In the genomic region with DNA sequence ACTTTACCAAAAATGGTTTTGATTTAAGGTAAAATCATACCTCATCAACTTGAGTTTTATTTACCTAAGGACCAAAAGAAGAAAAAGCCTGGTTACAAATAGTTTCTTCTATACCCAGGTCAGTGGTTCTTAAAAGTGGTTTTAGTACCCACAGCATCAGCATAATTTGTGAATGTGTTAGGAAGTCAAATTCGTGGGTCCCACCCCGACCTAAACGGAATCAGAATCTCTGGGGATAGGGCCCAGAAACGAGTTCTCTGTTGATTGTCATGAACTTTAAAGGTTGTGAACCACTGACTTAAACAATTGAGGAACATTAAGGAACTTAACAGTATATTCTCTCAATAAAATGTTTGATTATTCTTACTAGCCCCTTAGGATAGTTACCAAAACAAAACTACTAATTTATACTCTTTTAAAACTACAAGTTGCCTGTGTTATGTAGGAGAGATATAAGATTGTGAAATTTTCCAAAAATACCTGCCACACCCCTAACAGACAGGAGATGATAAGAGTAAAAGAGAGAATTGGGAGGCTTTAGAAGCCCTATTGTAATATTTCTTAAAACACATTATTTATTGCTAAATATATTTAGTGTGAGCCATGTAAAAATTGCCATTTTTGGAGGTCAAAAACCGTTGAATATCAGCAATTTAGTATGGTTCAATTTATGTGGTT, we compare ENCODE assay signal across 10 cellular contexts. TPM values are rescaled to one million over a fixed set of nuclear protein-coding genes. Genes with fewer than 3 reads are reported as not detected.
DNase-seq lines count a peak whose midpoint lies in the region; ATAC-seq and TF ChIP-seq lines count a peak whose summit lies in the region.
"Had no signal": no experiment of that assay in that cellular context is flagged by ENCODE, and none has a peak within 500 bp of the region (broad histone marks: within the 10 kb centered on the region; RNA-seq: fewer than 3 reads in every experiment).

No MANE protein-coding gene starts in this region.

- H4K91ac ChIP-seq in IMR-90 (ENCODE audit: insufficient read depth, low read depth, low read length) = no peak overlapping the region

- H2AK9ac ChIP-seq in IMR-90 (replicated peaks; ENCODE audit: low read depth, low read length, poor library complexity) = no peak overlapping the region

- POLR2A ChIA-PET in IMR-90 (lab: Charles Lee; ENCODE audit: unreplicated experiment) = interaction anchor here (0.6 kb wide), 1 partner anchor 656 kb away, joined by 3 read pairs; no protein-coding TSS in a partner anchor

- H3K27me3 ChIP-seq in IMR-90 (ENCODE audit: control insufficient read depth, insufficient read depth, low read length) (no peaks in the 10 kb centered on the region), breast epithelium (no peaks in the 10 kb centered on the region), left lung (peaks cover 0 to 27% of the 10 kb centered on the region in 2 donors), subcutaneous abdominal adipose tissue (ENCODE audit: control insufficient read depth in 5 of 5, insufficient read depth in 4 of 5, low read length in 5 of 5) (no peaks in the 10 kb centered on the region)

- CTCF ChIA-PET in IMR-90 (lab: Yijun Ruan, JAX) = no interaction called here

- H3K9ac ChIP-seq in IMR-90 (ENCODE audit: low read depth, low read length) (peak overlapping the region; percentile 88; the same call in 1 of the 2 replicates), subcutaneous abdominal adipose tissue (ENCODE audit: low read length in 5 of 5) (peak overlapping the region in 3 of 5 donors; percentile 66 to 83 (median 74))

- TF ChIP-seq CTCF in IMR-90 (conservative IDR thresholded peaks at IDR 0.05; ENCODE audit: low read depth, low read length) = no peak
- TF ChIP-seq CTCF in breast epithelium (IDR thresholded peaks at IDR 0.05) = no peak
- TF ChIP-seq CTCF in left lung (IDR thresholded peaks at IDR 0.05) = no peak

- no peaks in the 10 kb centered on the region for H4K20me1 ChIP-seq in IMR-90 (ENCODE audit: insufficient read depth, low read length)

- H2AK5ac ChIP-seq in IMR-90 (ENCODE audit: low read depth, low read length) = no peak overlapping the region

- no peak for TF ChIP-seq RAD21 in IMR-90 (IDR thresholded peaks at IDR 0.05; ENCODE audit: low read length)

- 0 out of 2 replicates have a peak overlapping the region, but pooled peaks have one; percentile 31 for H3K14ac ChIP-seq in IMR-90 (replicated peaks; ENCODE audit: low read depth, low read length)

- in situ Hi-C loops in IMR-90 (cut with MboI; ENCODE audit: low sequenced_read_pairs) = no loop called here

- DNase-seq in IMR-90 = no peak
- DNase-seq in breast epithelium (ENCODE audit: low spot score in 2 of 2) = no peak
- DNase-seq in left lung = no peak
- no peak for DNase-seq in NCI-H2029 (lab: John Stamatoyannopoulos, UW)
- DNase-seq: activated CD4-positive, alpha-beta T cell treated with anti-CD3 and anti-CD28 coated beads for 4 hours had no signal

- H2BK20ac ChIP-seq in IMR-90 (ENCODE audit: low read depth, low read length) = no peak overlapping the region

- TF ChIP-seq POLR2A in IMR-90 (IDR thresholded peaks at IDR 0.05; ENCODE audit: low read depth, low read length) = no peak
- no peak for TF ChIP-seq POLR2A in breast epithelium (IDR thresholded peaks at IDR 0.05)

- H2BK5ac ChIP-seq in IMR-90 (ENCODE audit: low read depth, low read length, poor library complexity, severe bottlenecking) = no peak overlapping the region

- H3K4me2 ChIP-seq in IMR-90 (ENCODE audit: low read depth, low read length) = peak overlapping the region; percentile 94

- no TSS peak for BruUV-seq in IMR-90 (replicated peaks; lab: Mats Ljungman, UMichigan)

- H3K36me3 ChIP-seq in IMR-90 (ENCODE audit: control insufficient read depth, insufficient read depth, low read length) (no peaks in the 10 kb centered on the region), breast epithelium (no peaks in the 10 kb centered on the region), left lung (no peaks in the 10 kb centered on the region), subcutaneous abdominal adipose tissue (ENCODE audit: control insufficient read depth in 5 of 5, insufficient read depth in 5 of 5, low read length in 5 of 5) (no peaks in the 10 kb centered on the region)

- H3K4ac ChIP-seq in IMR-90 (ENCODE audit: low read depth, low read length) = no peak overlapping the region

- H4K5ac ChIP-seq in IMR-90 (ENCODE audit: low read depth, low read length) = 0 out of 2 replicates have a peak overlapping the region, but pooled peaks have one; percentile 44

- peaks cover 2 to 3% of the 10 kb centered on the region in 2 experiments; a peak in 1 of 4 replicates for H3K79me1 ChIP-seq in IMR-90 (ENCODE audit: low read depth in 1 of 2, low read length in 2 of 2)

- WGBS in IMR-90 (ENCODE audit: extremely low coverage in 2 of 2, insufficient read length in 1 of 2), 2 experiments = no CpG with 5 or more reads among the region's 5 CpGs

- peak overlapping the region; percentile 24 to 65 for H4K8ac ChIP-seq in IMR-90 (ENCODE audit: low read depth in 2 of 2, low read length in 2 of 2)

- H3K27ac ChIP-seq in IMR-90 (ENCODE audit: insufficient read depth, low read length) (no peak overlapping the region), breast epithelium (peak overlapping the region; percentile 90 to 93), left lung (peak overlapping the region in 1 of 2 donors; percentile 92), subcutaneous abdominal adipose tissue (ENCODE audit: low read depth, low read length) (peak overlapping the region; percentile 60)

- peak overlapping the region; percentile 83; the same call in 1 of the 2 replicates for H3K23ac ChIP-seq in IMR-90 (ENCODE audit: low read depth, low read length)

- peak overlapping the region; percentile 78; the same call in 1 of the 2 replicates for H3K4me3 ChIP-seq in IMR-90 (ENCODE audit: insufficient read depth, low read depth, low read length)
- H3K4me3 ChIP-seq in breast epithelium = peak overlapping the region; percentile 69 to 77 (median 75)
- peak overlapping the region; percentile 46 to 51 for H3K4me3 ChIP-seq in left lung
- peak overlapping the region; percentile 82 to 98 (median 88) for H3K4me3 ChIP-seq in subcutaneous abdominal adipose tissue (ENCODE audit: low read depth in 1 of 5, low read length in 5 of 5)

- H2BK120ac ChIP-seq in IMR-90 (ENCODE audit: low read depth, low read length) = no peak overlapping the region

- no peak overlapping the region for H3K56ac ChIP-seq in IMR-90 (ENCODE audit: extremely low read depth, insufficient read depth, low read length)

- 0 out of 2 replicates have a peak, but pooled peaks cover 2% of the 10 kb centered on the region for H3K4me1 ChIP-seq in IMR-90 (ENCODE audit: control insufficient read depth, insufficient read depth, low read length)
- no peaks in the 10 kb centered on the region for H3K4me1 ChIP-seq in breast epithelium
- peaks cover 0 to 6% of the 10 kb centered on the region in 2 donors for H3K4me1 ChIP-seq in left lung
- peaks cover 0 to 18% (median 13%) of the 10 kb centered on the region in 5 donors for H3K4me1 ChIP-seq in subcutaneous abdominal adipose tissue (ENCODE audit: control insufficient read depth in 5 of 5, insufficient read depth in 5 of 5, low read length in 5 of 5)

- no peak overlapping the region for H2AFZ ChIP-seq in IMR-90 (replicated peaks; ENCODE audit: low read length, poor library complexity)

- H3K18ac ChIP-seq in IMR-90 (ENCODE audit: low read depth, low read length) = no peak overlapping the region

- no peak overlapping the region for H2BK15ac ChIP-seq in IMR-90 (ENCODE audit: low read depth, low read length)

- dilution Hi-C loops in IMR-90 (cut with HindIII; ENCODE audit: low sequenced_read_pairs, unreplicated experiment) = no loop called here

- H3K9me3 ChIP-seq in IMR-90 (ENCODE audit: control insufficient read depth, insufficient read depth, low read length) (no peaks in the 10 kb centered on the region), breast epithelium (no peaks in the 10 kb centered on the region), left lung (no peaks in the 10 kb centered on the region), subcutaneous abdominal adipose tissue (ENCODE audit: control insufficient read depth in 5 of 5, low read length in 5 of 5) (no peaks in the 10 kb centered on the region)

- intact Hi-C loops in IMR-90 (cut with micrococcal nuclease) (loop anchor here (1.0 kb wide), 1 partner anchor 24 kb away; a partner anchor contains a TSS), breast epithelium (cut with DNase I; ENCODE audit: low total_unique reads) (no loop called here), left lung (cut with DNase I) (no loop called here)

- no peak for ATAC-seq in IMR-90 (ENCODE audit: low read depth)
- no peak for ATAC-seq in left lung
- ATAC-seq in GM19328 (IDR thresholded peaks at IDR 0.05; ENCODE audit: unreplicated experiment) = no peak
- no peak for ATAC-seq in GM19035 (IDR thresholded peaks at IDR 0.05; ENCODE audit: unreplicated experiment)
- no peak for ATAC-seq in HG03432 (IDR thresholded peaks at IDR 0.05; ENCODE audit: unreplicated experiment)

- no peaks in the 10 kb centered on the region for H3K9me1 ChIP-seq in IMR-90 (ENCODE audit: insufficient read depth, low read length)

TF ChIP-seq in IMR-90, 13 proteins besides CTCF, POLR2A, EP300 and RAD21 (continues in another document):
- TF ChIP-seq CEBPB (IDR thresholded peaks at IDR 0.05; ENCODE audit: low read depth, low read length) (no peak), MXI1 (IDR thresholded peaks at IDR 0.05; ENCODE audit: borderline replicate concordance, low read depth, low read length) (no peak), SMC3 (IDR thresholded peaks at IDR 0.05; ENCODE audit: low read depth, low read length) (no peak)
- TF ChIP-seq, protein P1, sequence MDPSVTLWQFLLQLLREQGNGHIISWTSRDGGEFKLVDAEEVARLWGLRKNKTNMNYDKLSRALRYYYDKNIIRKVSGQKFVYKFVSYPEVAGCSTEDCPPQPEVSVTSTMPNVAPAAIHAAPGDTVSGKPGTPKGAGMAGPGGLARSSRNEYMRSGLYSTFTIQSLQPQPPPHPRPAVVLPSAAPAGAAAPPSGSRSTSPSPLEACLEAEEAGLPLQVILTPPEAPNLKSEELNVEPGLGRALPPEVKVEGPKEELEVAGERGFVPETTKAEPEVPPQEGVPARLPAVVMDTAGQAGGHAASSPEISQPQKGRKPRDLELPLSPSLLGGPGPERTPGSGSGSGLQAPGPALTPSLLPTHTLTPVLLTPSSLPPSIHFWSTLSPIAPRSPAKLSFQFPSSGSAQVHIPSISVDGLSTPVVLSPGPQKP (IDR thresholded peaks at IDR 0.05; ENCODE audit: borderline replicate concordance, low read depth, low read length) = no peak

RNA-seq across cellular contexts. Expression of a gene that starts 0.7 kb away (rescaled TPM):
- total RNA-seq in IMR-90 (2012; rRNA removed) = 0.90 and 2.5 TPM in 2 replicates
- polyA plus RNA-seq in IMR-90 (2012; rRNA removed) = 0.49 and 0.62 TPM in 2 replicates
- 0.21 TPM in 2 replicates for polyA plus RNA-seq in IMR-90 (2012; cell fraction: cytosol; rRNA removed)
- polyA plus RNA-seq in IMR-90 (2012; cell fraction: nucleus; rRNA removed; ENCODE audit: low replicate concordance) = 0.04 and 0.58 TPM in 2 replicates
- total RNA-seq in breast epithelium = 1 to 10 TPM in 2 of 3 donors, under 1 TPM in 1; 0.66 to 2.3 (median 1.6) TPM
- 1 to 10 TPM in 1 of 2 donors, under 1 TPM in 1; 0.47 to 1.0 TPM for total RNA-seq in left lung
- polyA plus RNA-seq: IgD-negative memory B cell had no signal

RNA-seq across cellular contexts. Expression of a gene that starts 24.7 kb away (rescaled TPM):
- total RNA-seq in IMR-90 (2012; rRNA removed) (5.9 and 11.4 TPM in 2 replicates), breast epithelium (10 to 100 TPM; 12.2 to 48.8 (median 36.1) TPM), left lung (10 to 100 TPM; 10.4 to 12.5 TPM)
- 1.9 and 2.7 TPM in 2 replicates for polyA plus RNA-seq in IMR-90 (2012; rRNA removed)
- 0.16 and 0.40 TPM in 2 replicates for polyA plus RNA-seq in IMR-90 (2012; cell fraction: cytosol; rRNA removed)
- 0.52 and 2.6 TPM in 2 replicates for polyA plus RNA-seq in IMR-90 (2012; cell fraction: nucleus; rRNA removed; ENCODE audit: low replicate concordance)
- polyA plus RNA-seq: IgD-negative memory B cell had no signal
